Comparison of ENCODE assay signal across 13 cellular contexts in genomic region chr1:62746809-62747138, GRCh38. TPM values are rescaled to one million over a fixed set of nuclear protein-coding genes. Genes with fewer than 3 reads are reported as not detected.
DNase-seq lines count a peak whose midpoint lies in the region; FAIRE-seq and TF ChIP-seq lines count a peak whose summit lies in the region.
"Had no signal": no experiment of that assay in that cellular context is flagged by ENCODE, and none has a peak within 500 bp of the region (broad histone marks: within the 10 kb centered on the region; RNA-seq: fewer than 3 reads in every experiment).

No MANE protein-coding gene starts in this region.

- peak; percentile 42 for TF ChIP-seq CTCF in 22Rv1 (IDR thresholded peaks at IDR 0.05)
- TF ChIP-seq CTCF in RWPE1 (conservative IDR thresholded peaks at IDR 0.05; ENCODE audit: low read depth), result peak; percentile 36; the same call in 1 of the 2 replicates

- no peak overlapping the region for H2AK5ac ChIP-seq in mesenchymal stem cell (ENCODE audit: low read length, severe bottlenecking)

- H2BK5ac ChIP-seq in mesenchymal stem cell (ENCODE audit: low read depth, low read length, poor library complexity, severe bottlenecking), result no peak overlapping the region

- H3K4me2 ChIP-seq in mesenchymal stem cell (ENCODE audit: low read length, poor library complexity, severe bottlenecking), result no peak overlapping the region

- no peak overlapping the region for H3K27ac ChIP-seq in 22Rv1
- H3K27ac ChIP-seq in RWPE1, result no peak overlapping the region
- no peak overlapping the region for H3K27ac ChIP-seq in mesenchymal stem cell (ENCODE audit: low read length, poor library complexity, severe bottlenecking)
- H3K27ac ChIP-seq: HL-60, SK-N-MC had no signal

- DNase-seq in GM12892 (ENCODE audit: insufficient read length) (no peak), RWPE1 (ENCODE audit: low spot score) (no peak), mesenchymal stem cell (no peak), T-helper 1 cell (no peak), NCI-H69 (lab: John Stamatoyannopoulos, UW) (no peak), amniotic stem cell (lab: John Stamatoyannopoulos, UW) (no peak), SK-N-DZ (ENCODE audit: low spot score) (no peak)
- DNase-seq: Caco-2, NCI-H1417 treated with DMSO at 0.1 percent for 48 hours had no signal

- no peaks in the 10 kb centered on the region for H3K4me1 ChIP-seq in mesenchymal stem cell (ENCODE audit: control insufficient read depth, insufficient read depth, low read depth, low read length)

- CTCF ChIA-PET in RWPE1 (lab: Yijun Ruan, JAX), result interaction anchor here (0.6 to 2.7 kb wide), 12 partner anchors 11 to 664 kb away, joined by 3 to 20 read pairs (median 4); no protein-coding TSS in a partner anchor

- no peaks in the 10 kb centered on the region for H3K27me3 ChIP-seq in mesenchymal stem cell (ENCODE audit: control insufficient read depth in 1 of 2, insufficient read depth in 1 of 2, low read length in 2 of 2)

- H3K79me1 ChIP-seq in mesenchymal stem cell (replicated peaks; ENCODE audit: low read length, poor library complexity, severe bottlenecking), result no peaks in the 10 kb centered on the region

- H4K8ac ChIP-seq in mesenchymal stem cell (ENCODE audit: low read length), result no peak overlapping the region

- H3K18ac ChIP-seq in mesenchymal stem cell (ENCODE audit: low read depth in 1 of 2, low read length in 2 of 2), result no peak overlapping the region

- H2BK120ac ChIP-seq in mesenchymal stem cell (ENCODE audit: low read depth, low read length), result no peak overlapping the region

- 100% methylated on average over 1 of the region's 3 CpGs for WGBS in mesenchymal stem cell

- H2AFZ ChIP-seq in mesenchymal stem cell (ENCODE audit: low read depth, low read length), result no peak overlapping the region

- no peaks in the 10 kb centered on the region for H3K9me3 ChIP-seq in mesenchymal stem cell (ENCODE audit: control insufficient read depth, low read length)
- H3K9me3 ChIP-seq: Caco-2 had no signal

- FAIRE-seq in GM12892 (lab: Jason Lieb, UNC), result peak; percentile 66
- FAIRE-seq: HTR-8/SVneo had no signal

- H2BK12ac ChIP-seq in mesenchymal stem cell (ENCODE audit: low read length in 2 of 2), result no peak overlapping the region

- no peak overlapping the region for H3K23ac ChIP-seq in mesenchymal stem cell (ENCODE audit: low read length in 2 of 2)

- no peaks in the 10 kb centered on the region for H3K36me3 ChIP-seq in mesenchymal stem cell (ENCODE audit: control insufficient read depth in 1 of 2, insufficient read depth in 2 of 2, low read depth in 1 of 2, low read length in 2 of 2)

- POLR2A ChIA-PET in RWPE1 (lab: Yijun Ruan, JAX; ENCODE audit: low non-redundant PET), result no interaction called here

- H3K4me3 ChIP-seq in mesenchymal stem cell (ENCODE audit: insufficient read depth in 1 of 2, low read depth in 1 of 2, low read length in 2 of 2), result no peak overlapping the region

- H2BK15ac ChIP-seq in mesenchymal stem cell (ENCODE audit: low read depth, poor library complexity, severe bottlenecking), result no peak overlapping the region

- H4K91ac ChIP-seq in mesenchymal stem cell (ENCODE audit: low read length), result no peak overlapping the region

- H3K14ac ChIP-seq in mesenchymal stem cell (ENCODE audit: low read length in 2 of 2), result no peak overlapping the region

- peak overlapping the region; percentile 73 for H3K9ac ChIP-seq in mesenchymal stem cell (ENCODE audit: low read length)

- H3K4ac ChIP-seq in mesenchymal stem cell (ENCODE audit: low read depth in 1 of 2, low read length in 2 of 2), result no peak overlapping the region

- no peak for TF ChIP-seq POLR2A in GM12892 (IDR thresholded peaks at IDR 0.05; ENCODE audit: low read depth, low read length)

RNA-seq across cellular contexts. Expression of gene ATG4C, which starts 37.2 kb away (rescaled TPM):
- polyA plus RNA-seq in GM12892 (2012; ENCODE audit: missing spikeins), result 10.5 TPM
- 3.1 TPM for polyA plus RNA-seq in mesenchymal stem cell (2013, experiment 1 of 2)
- 3.2 TPM for polyA plus RNA-seq in mesenchymal stem cell (2013, experiment 2 of 2)
- 11.8 and 13.1 TPM in 2 replicates for polyA plus RNA-seq in SK-N-DZ (2014; cell fraction: cytosol; rRNA removed)
- polyA plus RNA-seq in SK-N-DZ (2014; cell fraction: nucleus; rRNA removed), result 8.6 and 8.8 TPM in 2 replicates

RNA-seq across cellular contexts. Expression of gene DOCK7, which starts 58.6 kb away (rescaled TPM):
- 19.7 TPM for polyA plus RNA-seq in GM12892 (2012; ENCODE audit: missing spikeins)
- 35.9 TPM for polyA plus RNA-seq in mesenchymal stem cell (2013, experiment 1 of 2)
- 37.5 TPM for polyA plus RNA-seq in mesenchymal stem cell (2013, experiment 2 of 2)
- 33.6 and 36.9 TPM in 2 replicates for polyA plus RNA-seq in SK-N-DZ (2014; cell fraction: cytosol; rRNA removed)
- polyA plus RNA-seq in SK-N-DZ (2014; cell fraction: nucleus; rRNA removed), result 32.0 and 39.3 TPM in 2 replicates
